8 cellular contexts compared by ENCODE assay signal in the genomic region with DNA sequence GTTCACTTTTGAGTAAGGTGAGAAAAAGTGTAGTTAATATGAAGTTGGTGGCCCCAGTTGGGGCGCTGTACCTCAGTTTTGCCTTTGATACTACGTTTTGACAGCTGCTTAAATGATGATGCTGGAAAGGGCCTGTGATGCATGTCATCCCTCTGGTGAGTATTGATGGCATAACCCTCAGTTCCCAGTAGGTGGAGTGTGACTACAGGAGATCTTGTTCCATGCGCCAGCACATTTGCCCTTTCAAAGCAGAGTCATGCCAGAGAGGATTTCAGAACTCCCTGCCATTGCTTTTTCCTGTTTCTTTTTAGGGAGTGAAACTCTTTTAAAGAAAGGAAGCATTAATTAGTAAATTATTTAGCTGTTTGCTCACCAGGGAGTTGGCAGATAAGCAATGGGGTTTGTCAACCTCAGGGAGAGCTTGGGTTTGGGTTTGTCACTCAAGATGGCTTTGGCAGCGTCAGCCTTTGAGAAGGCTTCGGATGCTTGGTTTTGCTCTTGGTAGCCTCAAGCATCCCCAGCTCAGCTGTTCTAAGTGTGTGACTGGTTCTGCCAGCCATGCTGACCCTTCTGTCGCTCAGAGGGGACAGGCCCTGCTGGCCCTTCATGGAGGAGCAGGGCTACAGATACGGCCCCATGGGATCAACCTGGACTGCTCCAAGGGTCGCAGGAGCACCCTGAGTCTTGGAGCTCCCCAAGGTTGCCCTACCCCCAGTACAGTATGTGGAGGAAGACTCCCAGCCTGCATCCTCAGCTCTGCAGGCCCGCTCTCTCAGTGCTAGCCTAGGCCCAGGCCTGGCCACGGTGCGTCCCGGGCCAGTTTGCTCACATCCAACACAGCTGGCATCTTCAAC. TPM values are rescaled to one million over a fixed set of nuclear protein-coding genes. Genes with fewer than 3 reads are reported as not detected.
DNase-seq lines count a peak whose midpoint lies in the region; ATAC-seq and TF ChIP-seq lines count a peak whose summit lies in the region.

No MANE protein-coding gene starts in this region.

- H3K27ac ChIP-seq in layer of hippocampus (ENCODE audit: low read depth, low read length), result peak overlapping the region; percentile 9

- CTCF ChIA-PET in BJ (lab: Yijun Ruan, JAX), result interaction anchor here (0.7 to 5.0 kb wide), 29 partner anchors 8 to 229 kb away, joined by 3 to 51 read pairs (median 5); a partner anchor contains a TSS

- H3K27me3 ChIP-seq in BJ (ENCODE audit: control insufficient read depth, insufficient read depth, low read length) (no peaks in the 10 kb centered on the region), layer of hippocampus (ENCODE audit: control insufficient read depth, insufficient read depth, low read length) (no peaks in the 10 kb centered on the region)

- ATAC-seq in GM18868 (IDR thresholded peaks at IDR 0.05; ENCODE audit: unreplicated experiment) (peak; percentile 66), HG03066 (IDR thresholded peaks at IDR 0.05; ENCODE audit: low read depth, unreplicated experiment) (peak; percentile 48)

- H3K36me3 ChIP-seq in BJ (ENCODE audit: control insufficient read depth, insufficient read depth, low read length), result peaks cover 8% of the 10 kb centered on the region; the same call in 1 of the 2 replicates

- DNase-seq in BJ (ENCODE audit: low read depth), result no peak
- DNase-seq in NCI-H2029 treated with DMSO at 0.1 percent for 48 hours (lab: John Stamatoyannopoulos, UW), result peak; percentile 75
- DNase-seq in T1000 (lab: John Stamatoyannopoulos, UW), result peak; percentile 43
- peak; percentile 87 for DNase-seq in choroid plexus epithelial cell (ENCODE audit: low read depth)
- peak; percentile 16 to 32 for DNase-seq in stimulated activated CD4-positive, alpha-beta T cell treated with anti-CD3 and anti-CD28 coated beads, Interleukin-2, amount 100 ng/mL, for 48 hours

- TF ChIP-seq CTCF in BJ (IDR thresholded peaks at IDR 0.05; ENCODE audit: insufficient read depth, low read depth, low read length), result peak; percentile 79
- TF ChIP-seq CTCF in choroid plexus epithelial cell (conservative IDR thresholded peaks at IDR 0.05; ENCODE audit: low read depth, low read length), result peak; percentile 81

- POLR2A ChIA-PET in BJ (lab: Charles Lee), result no interaction called here

- H3K4me3 ChIP-seq in BJ (ENCODE audit: low read depth, low read length) (no peak overlapping the region), choroid plexus epithelial cell (ENCODE audit: low read depth, low read length) (no peak overlapping the region)

RNA-seq across cellular contexts. Expression of a gene that starts 29.1 kb away (rescaled TPM):
- polyA plus RNA-seq in BJ (2011; rRNA removed), result 66.4 and 83.1 TPM in 2 replicates
- polyA minus RNA-seq in BJ (2011; rRNA and poly(A)+ RNA removed), result 97.8 and 114 TPM in 2 replicates
